1 cellular context compared by ENCODE assay signal in the genomic region with DNA sequence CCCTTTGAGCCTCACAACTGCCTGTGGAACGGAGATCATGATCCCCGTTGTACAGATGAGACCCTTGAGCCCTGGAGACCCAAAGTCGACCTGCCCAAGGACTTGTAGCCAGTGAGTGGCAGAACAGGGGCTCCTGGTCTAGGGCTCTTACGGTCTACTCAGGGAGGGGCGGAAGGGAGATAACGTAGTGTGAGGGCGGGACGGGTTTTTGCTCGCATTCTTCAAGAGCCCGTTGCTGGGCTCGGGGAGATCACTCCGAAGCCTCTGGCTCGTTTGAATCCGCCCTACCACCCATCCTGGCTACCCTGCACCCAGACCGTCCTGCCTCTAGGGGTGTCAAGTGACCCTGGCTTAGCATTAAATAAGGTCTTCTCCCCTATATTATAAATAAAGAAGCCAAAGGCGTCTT.
TF ChIP-seq lines count a peak whose summit lies in the region.

No MANE protein-coding gene starts in this region.

TF ChIP-seq in GM23338, 12 proteins besides CTCF, POLR2A, EP300 and RAD21 (continued from another document):
- TF ChIP-seq EZH2phosphoT487 (IDR thresholded peaks at IDR 0.05; ENCODE audit: unreplicated experiment) (no peak), EZH2 (IDR thresholded peaks at IDR 0.05; ENCODE audit: low read depth, unreplicated experiment) (no peak)
TF ChIP-seq in GM23338: peak in this region for 0.
